In the genomic region with DNA sequence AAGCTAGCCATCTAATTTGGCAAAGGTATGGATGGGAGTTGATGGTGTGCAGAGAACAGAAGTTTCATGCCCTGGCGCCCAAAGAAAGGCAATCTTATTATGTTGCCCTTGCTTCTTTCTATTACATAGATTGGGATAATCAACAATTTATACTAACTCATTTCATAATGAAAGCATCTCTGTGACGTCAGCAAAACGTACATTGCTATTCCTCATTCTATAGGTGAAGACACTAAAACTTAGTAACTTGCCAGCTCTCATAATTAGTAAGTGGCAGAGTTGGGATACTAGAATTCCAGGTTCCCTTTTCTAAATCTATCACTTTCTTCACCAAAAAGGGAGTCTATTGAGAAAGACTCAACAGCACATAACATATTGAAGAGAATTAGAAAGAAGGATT, we compare ENCODE assay signal across 7 cellular contexts.
"Had no signal": no experiment of that assay in that cellular context is flagged by ENCODE, and none has a peak within 500 bp of the region (broad histone marks: within the 10 kb centered on the region; RNA-seq: fewer than 3 reads in every experiment).

No MANE protein-coding gene starts in this region.

- H3K36me3 Mint-ChIP-seq: IgD-negative memory B cell had no signal

- H3K27ac Mint-ChIP-seq: GM23338, H9, IgD-negative memory B cell had no signal

- H3K4me3 Mint-ChIP-seq: GM23338, H9, IgD-negative memory B cell had no signal

- H3K4me2 ChIP-seq: GM23338 had no signal

- H3K4me3 ChIP-seq: GM23338 had no signal

- H2AFZ ChIP-seq: GM23338 had no signal

- DNase-seq: H9, HCEC 1CT had no signal

- FAIRE-seq: H1, H54, HTR-8/SVneo had no signal

- H3K4me1 Mint-ChIP-seq: IgD-negative memory B cell had no signal

- H3K9me3 Mint-ChIP-seq: GM23338, H9 had no signal

- H3K27me3 Mint-ChIP-seq: IgD-negative memory B cell had no signal
